In the genomic region with DNA sequence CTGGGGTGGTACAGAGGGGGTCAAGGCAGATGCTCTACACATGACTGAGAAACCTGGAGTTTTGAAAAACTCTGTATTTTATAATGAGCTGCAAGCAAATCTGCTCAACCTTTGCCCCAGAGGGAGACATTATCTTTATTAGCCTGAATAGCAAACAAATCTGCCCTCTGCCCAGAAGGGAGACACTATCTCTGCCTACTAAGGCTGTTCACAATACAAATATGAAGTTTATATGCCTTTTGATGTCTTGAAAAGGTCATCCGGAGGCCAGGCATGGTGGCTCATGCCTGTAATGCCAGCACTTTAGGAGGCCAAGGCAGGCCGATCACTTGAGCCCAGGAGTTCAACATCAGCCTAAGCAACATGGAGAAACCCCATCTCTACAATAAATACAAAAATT, we compare ENCODE assay signal across 15 cellular contexts. TPM values are rescaled to one million over a fixed set of nuclear protein-coding genes. Genes with fewer than 3 reads are reported as not detected.
DNase-seq lines count a peak whose midpoint lies in the region; ATAC-seq and TF ChIP-seq lines count a peak whose summit lies in the region.
"Had no signal": no experiment of that assay in that cellular context is flagged by ENCODE, and none has a peak within 500 bp of the region (broad histone marks: within the 10 kb centered on the region; RNA-seq: fewer than 3 reads in every experiment).

No MANE protein-coding gene starts in this region.

- H3K36me3 ChIP-seq in hepatocyte (replicated peaks; ENCODE audit: insufficient read depth, low read depth) (no peaks in the 10 kb centered on the region), trophoblast cell (ENCODE audit: control insufficient read depth in 1 of 2, insufficient read depth in 2 of 2, low read length in 2 of 2) (no peaks in the 10 kb centered on the region)

- no peak overlapping the region for H3K18ac ChIP-seq in trophoblast cell (ENCODE audit: low read length)

- H3K4me3 Mint-ChIP-seq in progenitor cell of endocrine pancreas (ENCODE audit: low read depth), result no peak overlapping the region
- H3K4me3 Mint-ChIP-seq: B cell; CD4-positive, alpha-beta T cell; HFFc6 had no signal

- H3K27ac Mint-ChIP-seq in progenitor cell of endocrine pancreas, result no peak overlapping the region
- H3K27ac Mint-ChIP-seq: B cell; CD4-positive, alpha-beta T cell; HFFc6 had no signal

- H3K14ac ChIP-seq in trophoblast cell (ENCODE audit: low read length), result no peak overlapping the region

- peaks cover 4% of the 10 kb centered on the region for H3K27me3 Mint-ChIP-seq in progenitor cell of endocrine pancreas

- no peak overlapping the region for H4K12ac ChIP-seq in trophoblast cell (ENCODE audit: low read depth, low read length)

- no peak overlapping the region for H3K4me3 ChIP-seq in hepatocyte
- H3K4me3 ChIP-seq in trophoblast cell (ENCODE audit: low read depth, low read length), result no peak overlapping the region
- H3K4me3 ChIP-seq: GM12878 had no signal

- H3K27ac ChIP-seq in hepatocyte, result peak overlapping the region; percentile 81
- no peak overlapping the region for H3K27ac ChIP-seq in trophoblast cell (ENCODE audit: low read depth, low read length)
- H3K27ac ChIP-seq in foreskin keratinocyte, result no peak overlapping the region

- H3K27me3 ChIP-seq in hepatocyte (no peaks in the 10 kb centered on the region), trophoblast cell (ENCODE audit: insufficient read depth, low read length) (no peaks in the 10 kb centered on the region), foreskin keratinocyte (no peaks in the 10 kb centered on the region)

- no peak overlapping the region for H2BK120ac ChIP-seq in trophoblast cell (ENCODE audit: insufficient read depth, low read length, poor library complexity)

- no peak overlapping the region for H3K23ac ChIP-seq in trophoblast cell (ENCODE audit: low read length)

- no peak overlapping the region for H3K4ac ChIP-seq in trophoblast cell (ENCODE audit: low read depth, low read length)

- H4K8ac ChIP-seq in trophoblast cell (ENCODE audit: low read depth, low read length), result no peak overlapping the region

- no peaks in the 10 kb centered on the region for H3K9me3 ChIP-seq in hepatocyte (ENCODE audit: low read depth)
- H3K9me3 ChIP-seq in trophoblast cell (ENCODE audit: insufficient read depth, low read depth, low read length), result no peaks in the 10 kb centered on the region

- H3K9me2 ChIP-seq in hepatocyte (replicated peaks; ENCODE audit: insufficient read depth), result no peaks in the 10 kb centered on the region

- peak overlapping the region; percentile 26 for H4K91ac ChIP-seq in trophoblast cell (ENCODE audit: low read depth, low read length)

- no peaks in the 10 kb centered on the region for H3K36me3 Mint-ChIP-seq in progenitor cell of endocrine pancreas (ENCODE audit: insufficient read depth)

- H3K4me1 ChIP-seq in hepatocyte (ENCODE audit: insufficient read depth) (peaks cover 28% of the 10 kb centered on the region), trophoblast cell (ENCODE audit: control insufficient read depth in 1 of 2, insufficient read depth in 2 of 2, low read length in 2 of 2) (peaks cover 5 to 11% of the 10 kb centered on the region in 2 experiments), foreskin keratinocyte (peaks cover 9% of the 10 kb centered on the region)

- H3K9me3 Mint-ChIP-seq in progenitor cell of endocrine pancreas (ENCODE audit: low read depth), result no peaks in the 10 kb centered on the region
- H3K9me3 Mint-ChIP-seq: CD4-positive, alpha-beta T cell had no signal

- no peak for TF ChIP-seq CTCF in hepatocyte (IDR thresholded peaks at IDR 0.05; ENCODE audit: poor library complexity)
- TF ChIP-seq CTCF in progenitor cell of endocrine pancreas (IDR thresholded peaks at IDR 0.05; ENCODE audit: unreplicated experiment), result no peak
- no peak for TF ChIP-seq CTCF in foreskin keratinocyte (conservative IDR thresholded peaks at IDR 0.05)

- H2BK12ac ChIP-seq in trophoblast cell (ENCODE audit: low read length), result no peak overlapping the region

- no peak for ATAC-seq in foreskin keratinocyte
- ATAC-seq: GM12878 had no signal

- no peaks in the 10 kb centered on the region for H3K79me2 ChIP-seq in hepatocyte
- H3K79me2 ChIP-seq in trophoblast cell (ENCODE audit: control insufficient read depth, insufficient read depth, low read length, poor library complexity), result no peaks in the 10 kb centered on the region

- H2AFZ ChIP-seq in hepatocyte (no peak overlapping the region), trophoblast cell (ENCODE audit: insufficient read depth, low read length, poor library complexity) (no peak overlapping the region)

- H2BK5ac ChIP-seq in trophoblast cell (ENCODE audit: low read depth, low read length, poor library complexity), result no peak overlapping the region

- H3K9ac ChIP-seq in trophoblast cell (ENCODE audit: low read length), result no peak overlapping the region

- H2AK5ac ChIP-seq in trophoblast cell (ENCODE audit: low read length), result no peak overlapping the region

- H3K4me2 ChIP-seq in hepatocyte (peak overlapping the region; percentile 57), trophoblast cell (ENCODE audit: low read length) (no peak overlapping the region)

- H3K79me1 ChIP-seq in trophoblast cell (ENCODE audit: low read length), result peaks cover 3% of the 10 kb centered on the region

- DNase-seq in HT-29 (ENCODE audit: low spot score) (peak; percentile 45), LoVo (ENCODE audit: low spot score) (peak; percentile 48), hepatocyte (ENCODE audit: low spot score) (peak; percentile 47), trophoblast cell (no peak), progenitor cell of endocrine pancreas (ENCODE audit: low spot score, unreplicated experiment) (no peak), foreskin keratinocyte (no peak), NCI-H524 treated with DMSO at 0.1 percent for 48 hours (lab: John Stamatoyannopoulos, UW) (no peak)
- DNase-seq: C1 segment of cervical spinal cord; CD4-positive, alpha-beta T cell; DMS79; HCEC 1CT; HFFc6 had no signal

- 50% methylated on average over 2 of the region's 2 CpGs for WGBS in hepatocyte (ENCODE audit: low lambda C conversion rate, missing lambda C conversion rate)
- no CpG with 5 or more reads among the region's 2 CpGs for WGBS in trophoblast cell (ENCODE audit: extremely low coverage, insufficient coverage, insufficient read length)

- H4K20me1 ChIP-seq in hepatocyte (ENCODE audit: insufficient read depth, poor library complexity, severe bottlenecking), result no peaks in the 10 kb centered on the region

- H3K4me1 Mint-ChIP-seq in progenitor cell of endocrine pancreas (ENCODE audit: low read depth), result peaks cover 11% of the 10 kb centered on the region

RNA-seq across cellular contexts. Expression of a gene that starts 11.0 kb away (rescaled TPM):
- 0.10 and 0.38 TPM in 2 replicates for total RNA-seq in HT-29 (2014; rRNA removed; shearing (Covaris generic))
- total RNA-seq in hepatocyte, result 12.5 and 13.7 TPM in 2 replicates
- polyA plus RNA-seq in hepatocyte, result 6.9 TPM in 2 replicates
- polyA plus RNA-seq in trophoblast cell (2013), result 5.9 and 6.8 TPM in 2 replicates
- total RNA-seq in progenitor cell of endocrine pancreas, result 10.9 and 12.3 TPM in 2 replicates
- total RNA-seq in foreskin keratinocyte, result 11.5 and 21.9 TPM in 2 replicates
- 2.4 and 3.2 TPM in 2 replicates for polyA plus RNA-seq in foreskin keratinocyte
- total RNA-seq: G401 had no signal

Comparison
In these comparisons a context has a peak if more than half of its experiments do, and no peak if none do; other contexts are left out.
1. DNase-seq: peak in HT-29 (single experiment), LoVo (single experiment) and hepatocyte (single experiment); none in trophoblast cell (0 of 2), progenitor cell of endocrine pancreas (single experiment), foreskin keratinocyte (0 of 2) and NCI-H524 treated with DMSO at 0.1 percent for 48 hours (single experiment).